Comparison of ENCODE assay signal across 8 cellular contexts in the genomic region with DNA sequence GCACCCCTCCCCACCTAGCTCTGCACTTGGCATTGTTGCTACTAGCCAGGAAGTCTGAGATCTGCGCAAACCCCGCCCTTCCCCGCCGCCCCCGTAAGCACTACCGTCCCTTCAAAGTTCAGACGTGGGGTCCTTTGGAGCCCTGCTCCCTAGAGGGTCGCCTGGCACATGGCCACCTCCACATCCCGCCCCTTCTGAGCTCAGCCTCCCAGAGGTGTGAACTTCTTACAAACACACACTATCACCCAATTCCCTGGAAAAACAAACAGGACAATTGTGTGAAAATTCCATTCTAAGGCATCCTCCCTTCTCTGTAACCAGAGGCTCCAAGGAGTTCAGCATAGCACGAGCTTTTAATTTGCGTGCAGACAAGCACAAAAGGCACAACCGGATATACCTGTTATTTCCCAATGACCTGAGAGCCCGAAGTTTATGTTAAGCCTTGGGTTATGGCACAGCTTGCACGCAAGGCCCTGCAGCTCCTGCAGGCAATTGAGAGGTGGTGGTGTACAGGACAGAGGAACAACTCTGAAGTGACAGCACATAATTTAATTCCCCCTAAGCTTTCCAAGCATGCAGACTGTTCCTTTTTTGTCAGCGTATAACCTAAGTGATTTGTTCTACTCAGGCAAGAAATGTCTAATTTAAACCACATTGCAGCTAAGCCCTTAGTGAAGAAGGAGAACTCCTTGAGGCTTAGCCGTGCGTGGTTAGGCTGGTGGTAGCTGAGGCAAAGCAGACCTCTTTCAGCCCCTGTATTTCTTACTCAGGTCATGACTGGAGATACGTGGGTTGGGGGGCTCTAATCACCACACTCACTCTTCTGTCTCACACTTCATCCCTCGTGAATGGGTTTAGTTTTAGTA. TPM values are rescaled to one million over a fixed set of nuclear protein-coding genes. Genes with fewer than 3 reads are reported as not detected.
A peak's percentile ranks its signal among the peaks of the same experiment; 100 is the strongest.
DNase-seq lines count a peak whose midpoint lies in the region; TF ChIP-seq lines count a peak whose summit lies in the region.

No MANE protein-coding gene starts in this region.

- H3K4me1 ChIP-seq in stomach, result peaks cover 9 to 57% (median 35%) of the 10 kb centered on the region in 4 donors
- peaks cover 0 to 14% (median 9%) of the 10 kb centered on the region in 4 donors for H3K4me1 ChIP-seq in sigmoid colon
- H3K4me1 ChIP-seq in neuronal stem cell (ENCODE audit: control insufficient read depth in 2 of 2, insufficient read depth in 1 of 2, low read depth in 1 of 2, low read length in 2 of 2), result peaks cover 16 to 26% of the 10 kb centered on the region in 2 donors

- no peak overlapping the region for H3K23ac ChIP-seq in neuronal stem cell (ENCODE audit: low read depth, low read length, poor library complexity)

- H3K14ac ChIP-seq in neuronal stem cell (ENCODE audit: low read length), result no peak overlapping the region

- no peak overlapping the region for H3K4ac ChIP-seq in neuronal stem cell (ENCODE audit: low read length)

- H3K36me3 Mint-ChIP-seq in activated CD4-positive, alpha-beta T cell treated with anti-CD3 and anti-CD28 coated beads, Interleukin-2, amount 10 ng/mL, durations not matched to agents 24 days and 14 days (ENCODE audit: low read depth), result no peaks in the 10 kb centered on the region

- TF ChIP-seq POLR2A in stomach (IDR thresholded peaks at IDR 0.05) (no peak), sigmoid colon (IDR thresholded peaks at IDR 0.05) (no peak)

- H2BK120ac ChIP-seq in neuronal stem cell (ENCODE audit: low read depth, low read length), result no peak overlapping the region

- TF ChIP-seq EP300 in stomach (IDR thresholded peaks at IDR 0.05), result no peak
- TF ChIP-seq EP300 in sigmoid colon (IDR thresholded peaks at IDR 0.05), result no peak

- DNase-seq in activated CD4-positive, alpha-beta T cell treated with anti-CD3 and anti-CD28 coated beads, Interleukin-2, amount 10 ng/mL, durations not matched to agents 24 days and 14 days, result peak; percentile 67
- DNase-seq in activated CD4-positive, alpha-beta T cell treated with anti-CD3 and anti-CD28 coated beads for 48 hours, result no peak
- DNase-seq in NCI-H510A treated with DMSO at 0.1 percent for 48 hours (lab: John Stamatoyannopoulos, UW), result peak; percentile 86
- DNase-seq in fibroblast of mammary gland (ENCODE audit: low read depth), result peak; percentile 68
- DNase-seq in stomach, result no peak
- no peak for DNase-seq in NCI-H1436 (lab: John Stamatoyannopoulos, UW)
- no peak for DNase-seq in sigmoid colon
- no peak for DNase-seq in neuronal stem cell (ENCODE audit: low spot score)

- H3K4me1 Mint-ChIP-seq in activated CD4-positive, alpha-beta T cell treated with anti-CD3 and anti-CD28 coated beads, Interleukin-2, amount 10 ng/mL, durations not matched to agents 24 days and 14 days, result peaks cover 26% of the 10 kb centered on the region

- H3K9me3 Mint-ChIP-seq in activated CD4-positive, alpha-beta T cell treated with anti-CD3 and anti-CD28 coated beads, Interleukin-2, amount 10 ng/mL, durations not matched to agents 24 days and 14 days, result no peaks in the 10 kb centered on the region

- no peak overlapping the region for H2AFZ ChIP-seq in neuronal stem cell (ENCODE audit: low read length)

- no peak overlapping the region for H3K18ac ChIP-seq in neuronal stem cell (ENCODE audit: low read length)

- H3K79me1 ChIP-seq in neuronal stem cell (ENCODE audit: low read depth, low read length), result no peaks in the 10 kb centered on the region

- TF ChIP-seq CTCF in fibroblast of mammary gland (conservative IDR thresholded peaks at IDR 0.05; ENCODE audit: control insufficient read depth, insufficient read depth, low read depth, low read length), result no peak
- TF ChIP-seq CTCF in stomach (IDR thresholded peaks at IDR 0.05), result no peak
- no peak for TF ChIP-seq CTCF in sigmoid colon (IDR thresholded peaks at IDR 0.05)

- H3K27me3 Mint-ChIP-seq in activated CD4-positive, alpha-beta T cell treated with anti-CD3 and anti-CD28 coated beads, Interleukin-2, amount 10 ng/mL, durations not matched to agents 24 days and 14 days, result peaks cover 41% of the 10 kb centered on the region

- H2BK5ac ChIP-seq in neuronal stem cell (ENCODE audit: low read length), result no peak overlapping the region

- no peak overlapping the region for H4K91ac ChIP-seq in neuronal stem cell (ENCODE audit: low read depth, low read length, poor library complexity)

- peak overlapping the region in 4 of 5 donors; percentile 17 to 81 (median 48) for H3K27ac ChIP-seq in stomach
- peak overlapping the region in 2 of 4 donors; percentile 2 to 26 for H3K27ac ChIP-seq in sigmoid colon
- H3K27ac ChIP-seq in neuronal stem cell (replicated peaks; ENCODE audit: low read length), result no peak overlapping the region

- peaks cover 0 to 23% (median 0%) of the 10 kb centered on the region in 3 donors for H3K27me3 ChIP-seq in stomach
- H3K27me3 ChIP-seq in sigmoid colon, result no peaks in the 10 kb centered on the region
- H3K27me3 ChIP-seq in neuronal stem cell (ENCODE audit: control insufficient read depth in 3 of 3, insufficient read depth in 3 of 3, low read depth in 1 of 3, low read length in 3 of 3), result no peaks in the 10 kb centered on the region

- no peak overlapping the region for H4K8ac ChIP-seq in neuronal stem cell (ENCODE audit: low read depth, low read length)

- H3K36me3 ChIP-seq in stomach (no peaks in the 10 kb centered on the region), sigmoid colon (no peaks in the 10 kb centered on the region), neuronal stem cell (replicated peaks in 1 of 2; ENCODE audit: control insufficient read depth in 2 of 2, insufficient read depth in 2 of 2, low read length in 2 of 2) (no peaks in the 10 kb centered on the region)

- no peak overlapping the region for H3K4me3 ChIP-seq in fibroblast of mammary gland (ENCODE audit: control insufficient read depth, low read depth, low read length)
- no peak overlapping the region for H3K4me3 ChIP-seq in stomach
- no peak overlapping the region for H3K4me3 ChIP-seq in sigmoid colon
- no peak overlapping the region for H3K4me3 ChIP-seq in neuronal stem cell (ENCODE audit: low read length in 2 of 2)

- H3K9me3 ChIP-seq in stomach (no peaks in the 10 kb centered on the region), sigmoid colon (no peaks in the 10 kb centered on the region), neuronal stem cell (replicated peaks in 1 of 2; ENCODE audit: control insufficient read depth in 2 of 2, insufficient read depth in 1 of 2, low read depth in 1 of 2, low read length in 2 of 2) (no peaks in the 10 kb centered on the region)

- 26 to 43% (median 37%) methylated on average over 19 of the region's 19 CpGs for WGBS in stomach, 5 donors
- 36 to 42% methylated on average over 19 of the region's 19 CpGs for WGBS in sigmoid colon, 2 donors
- WGBS in neuronal stem cell (ENCODE audit: extremely low coverage in 2 of 2, insufficient read length in 2 of 2, insufficient replicate concordance in 1 of 2), 2 donors, result no CpG with 5 or more reads among the region's 19 CpGs

- H2BK15ac ChIP-seq in neuronal stem cell (ENCODE audit: low read length), result no peak overlapping the region

- intact Hi-C loops in activated CD4-positive, alpha-beta T cell treated with anti-CD3 and anti-CD28 coated beads, Interleukin-2, amount 10 ng/mL, durations not matched to agents 24 days and 14 days (cut with micrococcal nuclease), result loop anchor here (1.0 kb wide), 1 partner anchor 20 kb away; the partner anchor contains the start of gene CYP1B1
- intact Hi-C loops in stomach (cut with DNase I; ENCODE audit: low total_unique reads), result no loop called here
- intact Hi-C loops in sigmoid colon (cut with DNase I), result no loop called here

- no peak overlapping the region for H3K4me2 ChIP-seq in neuronal stem cell (ENCODE audit: insufficient read depth, low read length, poor library complexity, severe bottlenecking)

- H3K9ac ChIP-seq in neuronal stem cell (ENCODE audit: low read depth, low read length, poor library complexity), result no peak overlapping the region

- H3K27ac Mint-ChIP-seq in activated CD4-positive, alpha-beta T cell treated with anti-CD3 and anti-CD28 coated beads, Interleukin-2, amount 10 ng/mL, durations not matched to agents 24 days and 14 days, result peak overlapping the region; percentile 25

- H2AK5ac ChIP-seq in neuronal stem cell (ENCODE audit: low read depth, low read length), result no peak overlapping the region

- H2BK12ac ChIP-seq in neuronal stem cell (ENCODE audit: low read length), result no peak overlapping the region

- peak overlapping the region; percentile 2 for H3K4me3 Mint-ChIP-seq in activated CD4-positive, alpha-beta T cell treated with anti-CD3 and anti-CD28 coated beads, Interleukin-2, amount 10 ng/mL, durations not matched to agents 24 days and 14 days

RNA-seq across cellular contexts. Expression of gene CYP1B1, which starts 20.3 kb away (rescaled TPM):
- total RNA-seq in activated CD4-positive, alpha-beta T cell treated with anti-CD3 and anti-CD28 coated beads, Interleukin-2, amount 10 ng/mL, durations not matched to agents 24 days and 14 days, result 12.2 and 13.7 TPM in 2 replicates
- total RNA-seq in stomach (100 to 1,000 TPM in 2 of 5 donors, 10 to 100 TPM in 2, 1 to 10 TPM in 1; 7.5 to 141 (median 42.7) TPM), sigmoid colon (10 to 100 TPM; 12.2 to 24.6 (median 12.7) TPM)
- polyA plus RNA-seq in stomach (10 to 100 TPM; 13.7 to 27.3 (median 19.9) TPM), sigmoid colon (1 to 10 TPM; 1.4 to 8.4 (median 1.7) TPM)
- 0.31 TPM for polyA plus RNA-seq in neuronal stem cell (2013, experiment 1 of 2)
- 0.28 TPM for polyA plus RNA-seq in neuronal stem cell (2013, experiment 2 of 2)

Comparison
In these comparisons a context has a peak if more than half of its experiments do, and no peak if none do; other contexts are left out.
1. DNase-seq: peak in activated CD4-positive, alpha-beta T cell treated with anti-CD3 and anti-CD28 coated beads, Interleukin-2, amount 10 ng/mL, durations not matched to agents 24 days and 14 days (single experiment), NCI-H510A treated with DMSO at 0.1 percent for 48 hours (single experiment) and fibroblast of mammary gland (single experiment); none in activated CD4-positive, alpha-beta T cell treated with anti-CD3 and anti-CD28 coated beads for 48 hours (single experiment), stomach (single experiment), NCI-H1436 (single experiment), sigmoid colon (single experiment) and neuronal stem cell (single experiment).